Comparison of ENCODE assay signal across 23 cellular contexts in the genomic region with DNA sequence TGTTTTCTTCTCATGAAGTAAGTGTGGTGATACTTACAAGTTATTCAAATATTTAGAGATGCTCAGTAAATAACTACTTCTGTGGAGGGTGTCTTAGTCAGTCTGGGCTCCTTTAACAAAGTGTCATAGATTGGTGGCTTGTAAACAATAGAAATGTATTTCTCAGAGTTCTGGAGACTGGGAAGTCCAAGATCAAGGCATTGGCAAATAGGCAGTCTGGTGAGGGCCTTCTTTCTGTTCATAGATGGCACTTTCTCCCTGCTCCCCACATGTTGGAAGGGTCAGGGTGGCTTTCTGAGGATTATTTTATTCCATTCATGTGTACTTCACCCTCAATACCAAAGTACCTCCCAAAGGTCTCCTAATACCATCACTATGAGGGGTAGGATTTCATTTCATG. TPM values are rescaled to one million over a fixed set of nuclear protein-coding genes. Genes with fewer than 3 reads are reported as not detected.
DNase-seq lines count a peak whose midpoint lies in the region; ATAC-seq, FAIRE-seq and TF ChIP-seq lines count a peak whose summit lies in the region.
"Had no signal": no experiment of that assay in that cellular context is flagged by ENCODE, and none has a peak within 500 bp of the region (broad histone marks: within the 10 kb centered on the region; RNA-seq: fewer than 3 reads in every experiment).

No MANE protein-coding gene starts in this region.

- H3K27ac ChIP-seq in BLaER1 = peak overlapping the region; percentile 51; the same call in 1 of the 2 replicates
- H3K27ac ChIP-seq in coronary artery = no peak overlapping the region
- H3K27ac ChIP-seq: adrenal gland, upper lobe of left lung had no signal

- peak overlapping the region; percentile 73 for H3K4me2 ChIP-seq in BLaER1
- peak overlapping the region; percentile 12 for H3K4me2 ChIP-seq in skeletal muscle satellite cell (ENCODE audit: low read length)

- ATAC-seq in HG03432 (IDR thresholded peaks at IDR 0.05; ENCODE audit: unreplicated experiment) = no peak
- ATAC-seq: activated CD4-positive, alpha-beta T cell treated with anti-CD3 and anti-CD28 coated beads for 36 hours; activated CD8-positive, alpha-beta T cell treated with anti-CD3 and anti-CD28 coated beads for 36 hours; sciatic nerve had no signal

- H3K9me3 ChIP-seq in BLaER1 (no peaks in the 10 kb centered on the region), skeletal muscle satellite cell (replicated peaks; ENCODE audit: low read length) (no peaks in the 10 kb centered on the region)
- H3K9me3 ChIP-seq: adrenal gland, upper lobe of left lung had no signal

- H3K9ac ChIP-seq in BLaER1 (no peak overlapping the region), skeletal muscle satellite cell (ENCODE audit: low read depth, low read length) (no peak overlapping the region)

- TF ChIP-seq POLR2A in H54 (IDR thresholded peaks at IDR 0.05; ENCODE audit: low read depth, low read length) (no peak), erythroblast (IDR thresholded peaks at IDR 0.05; ENCODE audit: low read length) (no peak)

- H3K4me1 ChIP-seq in BLaER1 = peaks cover 22% of the 10 kb centered on the region
- peaks cover 46% of the 10 kb centered on the region for H3K4me1 ChIP-seq in skeletal muscle satellite cell (ENCODE audit: control insufficient read depth, insufficient read depth, low read length)

- FAIRE-seq in H54 (lab: Jason Lieb, UNC) = peak; percentile 50
- FAIRE-seq: D721Med had no signal

- H3K4me3 ChIP-seq in BLaER1 (no peak overlapping the region), coronary artery (peak overlapping the region; percentile 36), skeletal muscle satellite cell (ENCODE audit: low read length) (no peak overlapping the region)
- H3K4me3 ChIP-seq: adrenal gland, upper lobe of left lung had no signal

- no peak for TF ChIP-seq CTCF in coronary artery (IDR thresholded peaks at IDR 0.05)

- H3K36me3 ChIP-seq in BLaER1 (no peaks in the 10 kb centered on the region), skeletal muscle satellite cell (ENCODE audit: insufficient read depth, low read length) (no peaks in the 10 kb centered on the region)
- H3K36me3 ChIP-seq: adrenal gland, upper lobe of left lung had no signal

- no peak for DNase-seq in H54 (ENCODE audit: insufficient read length, low spot score)
- DNase-seq in coronary artery (ENCODE audit: low spot score) = no peak
- DNase-seq in AML-193 (lab: John Stamatoyannopoulos, UW) = no peak
- DNase-seq in erythroblast (lab: John Stamatoyannopoulos, UW) = no peak
- DNase-seq: activated CD4-positive, alpha-beta T cell treated with anti-CD3 and anti-CD28 coated beads for 36 hours; activated CD8-positive, alpha-beta memory T cell treated with anti-CD3 and anti-CD28 coated beads, Interleukin-2, amount 50 U/mL, for 48 hours; activated CD8-positive, alpha-beta T cell treated with anti-CD3 and anti-CD28 coated beads for 36 hours; activated naive CD4-positive, alpha-beta T cell treated with anti-CD3 and anti-CD28 coated beads, Interleukin-2, amount 10 ng/mL, durations not matched to agents 7 days and 5 days; adrenal gland; CD4-positive, CD25-positive, alpha-beta regulatory T cell; H9; Kasumi-1; MV-4-11; NCI-H1436 treated with DMSO at 0.1 percent for 48 hours; NCI-H82; stimulated activated CD4-positive, alpha-beta T cell treated with anti-CD3 and anti-CD28 coated beads, Interleukin-4, amount 100 ng/mL, for 1 hour; SW 1271; upper lobe of left lung had no signal

- no peaks in the 10 kb centered on the region for H4K20me1 ChIP-seq in BLaER1

- H3K27me3 ChIP-seq in BLaER1 (no peaks in the 10 kb centered on the region), skeletal muscle satellite cell (ENCODE audit: control insufficient read depth, insufficient read depth, low read length) (no peaks in the 10 kb centered on the region)
- H3K27me3 ChIP-seq: adrenal gland, upper lobe of left lung had no signal

RNA-seq across cellular contexts. Expression of a gene that starts 18.4 kb away (rescaled TPM):
- 33.6 and 52.7 TPM in 2 replicates for total RNA-seq in skeletal muscle satellite cell (2012; rRNA removed)

RNA-seq across cellular contexts. Expression of a gene that starts 59.4 kb away (rescaled TPM):
- 10.7 and 12.7 TPM in 2 replicates for total RNA-seq in skeletal muscle satellite cell (2012; rRNA removed)
